Comparison of ENCODE assay signal across 8 cellular contexts in the genomic region with DNA sequence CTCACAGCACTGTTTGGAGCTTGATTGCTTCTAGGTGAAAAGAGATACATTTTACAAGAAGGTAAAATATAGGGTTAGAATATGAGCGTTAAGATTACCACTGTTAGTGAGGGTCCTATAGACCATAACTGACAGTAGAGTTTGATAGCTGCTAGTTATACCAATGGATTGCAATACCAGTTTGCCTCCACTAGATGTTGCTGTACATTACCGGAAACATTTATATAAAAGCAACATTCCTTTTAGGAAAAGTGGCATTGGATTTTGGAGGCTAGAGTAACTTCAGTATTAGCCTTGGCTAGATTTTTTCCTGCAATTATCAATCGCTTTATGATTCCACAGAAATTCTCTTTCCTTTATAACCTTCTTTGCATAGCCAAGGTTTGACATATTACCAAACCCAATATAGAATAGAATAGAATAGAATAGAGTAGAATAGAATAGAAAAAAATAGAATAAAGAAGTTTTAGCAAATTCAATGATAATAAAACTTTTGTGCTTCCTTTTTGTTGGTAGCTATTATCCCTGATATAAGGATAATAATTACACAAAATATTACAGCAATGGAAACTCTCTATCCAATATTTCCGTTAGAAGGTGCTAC.
A peak's percentile ranks its signal among the peaks of the same experiment; 100 is the strongest.
DNase-seq lines count a peak whose midpoint lies in the region; ATAC-seq and TF ChIP-seq lines count a peak whose summit lies in the region.

No MANE protein-coding gene starts in this region.

- intact Hi-C loops in CD4-positive, alpha-beta memory T cell (cut with micrococcal nuclease), result loop anchor here (2.0 kb wide), 1 partner anchor 1096 kb away; no protein-coding TSS in a partner anchor

- WGBS in suprapubic skin, result 72% methylated on average over 4 of the region's 4 CpGs

- TF ChIP-seq CTCF in GM12874 (IDR thresholded peaks at IDR 0.05; ENCODE audit: insufficient read depth, low read depth, low read length) (peak; percentile 68), OCI-LY1 (IDR thresholded peaks at IDR 0.05; ENCODE audit: low read length) (peak; percentile 96), fibroblast of mammary gland (conservative IDR thresholded peaks at IDR 0.05; ENCODE audit: control insufficient read depth, insufficient read depth, low read depth, low read length) (peak; percentile 75), suprapubic skin (IDR thresholded peaks at IDR 0.05) (peak; percentile 19 to 49)

- H3K9me2 ChIP-seq in OCI-LY1 (ENCODE audit: low read depth, low read length), result no peaks in the 10 kb centered on the region

- peaks cover 0 to 8% (median 3%) of the 10 kb centered on the region in 8 donors for H3K9me3 Mint-ChIP-seq in CD4-positive, alpha-beta memory T cell

- H3K9me3 ChIP-seq in OCI-LY1 (ENCODE audit: low read length) (no peaks in the 10 kb centered on the region), suprapubic skin (peaks cover 4% of the 10 kb centered on the region)
- no peaks in the 10 kb centered on the region for H3K9me3 ChIP-seq in CD4-positive, alpha-beta memory T cell (ENCODE audit: control insufficient read depth in 1 of 2, low read length in 2 of 2)

- H3K4me2 ChIP-seq in OCI-LY1 (ENCODE audit: low read length), result no peak overlapping the region

- no peak overlapping the region for H3K27ac Mint-ChIP-seq in CD4-positive, alpha-beta memory T cell

- no peaks in the 10 kb centered on the region for H3K27me3 Mint-ChIP-seq in CD4-positive, alpha-beta memory T cell

- H3K4me1 ChIP-seq in OCI-LY1 (ENCODE audit: insufficient read depth, low read length, severe bottlenecking) (no peaks in the 10 kb centered on the region), suprapubic skin (no peaks in the 10 kb centered on the region)
- H3K4me1 ChIP-seq in CD4-positive, alpha-beta memory T cell (ENCODE audit: insufficient read depth, low read length), result no peaks in the 10 kb centered on the region

- no peak overlapping the region for H2AFZ ChIP-seq in OCI-LY1 (ENCODE audit: low read length)

- no peaks in the 10 kb centered on the region for H3K79me2 ChIP-seq in OCI-LY1 (ENCODE audit: insufficient read depth, low read length)

- TF ChIP-seq POLR2A in suprapubic skin (IDR thresholded peaks at IDR 0.05), result no peak

- DNase-seq in fibroblast of mammary gland (ENCODE audit: low read depth), result peak; percentile 51
- no peak for DNase-seq in suprapubic skin (ENCODE audit: low spot score in 2 of 2)
- no peak for DNase-seq in CD4-positive, alpha-beta memory T cell
- no peak for DNase-seq in NOMO-1 treated with dmso at 0.1 percent for 144 hours (lab: John Stamatoyannopoulos, UW; ENCODE audit: unreplicated experiment)
- no peak for DNase-seq in DMS79 treated with DMSO at 0.1 percent for 48 hours (lab: John Stamatoyannopoulos, UW)

- no peaks in the 10 kb centered on the region for H3K36me3 ChIP-seq in OCI-LY1 (ENCODE audit: insufficient read depth, low read length)
- H3K36me3 ChIP-seq in suprapubic skin, result no peaks in the 10 kb centered on the region
- no peaks in the 10 kb centered on the region for H3K36me3 ChIP-seq in CD4-positive, alpha-beta memory T cell (ENCODE audit: insufficient read depth, low read length)

- H3K4me3 Mint-ChIP-seq in CD4-positive, alpha-beta memory T cell, result no peak overlapping the region

- H3K4me1 Mint-ChIP-seq in CD4-positive, alpha-beta memory T cell, result no peaks in the 10 kb centered on the region

- H3F3A ChIP-seq in OCI-LY1 (ENCODE audit: insufficient read depth, low read length), result no peaks in the 10 kb centered on the region

- H4K20me1 ChIP-seq in OCI-LY1 (ENCODE audit: insufficient read depth, low read length), result no peaks in the 10 kb centered on the region

- no peak overlapping the region for H3K4me3 ChIP-seq in OCI-LY1 (ENCODE audit: low read depth, low read length, poor library complexity, severe bottlenecking)
- H3K4me3 ChIP-seq in fibroblast of mammary gland (ENCODE audit: control insufficient read depth, low read depth, low read length), result no peak overlapping the region
- no peak overlapping the region for H3K4me3 ChIP-seq in suprapubic skin
- H3K4me3 ChIP-seq in CD4-positive, alpha-beta memory T cell (ENCODE audit: low read length in 2 of 2), result no peak overlapping the region

- CTCF ChIA-PET in CD4-positive, alpha-beta memory T cell (lab: Charles Lee; ENCODE audit: partially characterized antibody), result no interaction called here

- H3K27me3 ChIP-seq in OCI-LY1 (ENCODE audit: insufficient read depth, low read length) (no peaks in the 10 kb centered on the region), suprapubic skin (no peaks in the 10 kb centered on the region)
- no peaks in the 10 kb centered on the region for H3K27me3 ChIP-seq in CD4-positive, alpha-beta memory T cell (ENCODE audit: insufficient read depth, low read length)

- no peak for TF ChIP-seq EP300 in suprapubic skin (IDR thresholded peaks at IDR 0.05)

- no peak overlapping the region for H3K9ac ChIP-seq in OCI-LY1 (ENCODE audit: low read length)

- no peaks in the 10 kb centered on the region for H3K36me3 Mint-ChIP-seq in CD4-positive, alpha-beta memory T cell

- POLR2A ChIA-PET in CD4-positive, alpha-beta memory T cell (lab: Charles Lee; ENCODE audit: partially characterized antibody), result no interaction called here

- ATAC-seq in HG03097 (IDR thresholded peaks at IDR 0.05; ENCODE audit: low FRiP score, unreplicated experiment), result peak; percentile 68

- H3K27ac ChIP-seq in OCI-LY1 (ENCODE audit: low read depth, low read length, poor library complexity, severe bottlenecking) (no peak overlapping the region), suprapubic skin (no peak overlapping the region)
- no peak overlapping the region for H3K27ac ChIP-seq in CD4-positive, alpha-beta memory T cell (ENCODE audit: low read depth, low read length)

Comparison
In these comparisons a context has a peak if more than half of its experiments do, and no peak if none do; other contexts are left out.
1. CTCF ChIP-seq: peak in every context shown above with its lines; median percentile 96 in OCI-LY1; 75 in fibroblast of mammary gland; 68 in GM12874; 34 in suprapubic skin.